In genomic region chr2:112493858-112494648, GRCh38 we compare ENCODE assay signal across 1 cellular context.
A peak's percentile ranks its signal among the peaks of the same experiment; 100 is the strongest.
TF ChIP-seq lines count a peak whose summit lies in the region.

No MANE protein-coding gene starts in this region.

TF ChIP-seq in HepG2, 621 proteins besides CTCF, POLR2A, EP300 and RAD21:
- TF ChIP-seq ELF4 (CRISPR knock-in tag; IDR thresholded peaks at IDR 0.05; ENCODE audit: borderline replicate concordance) = no peak
- TF ChIP-seq PRDM4 (CRISPR knock-in tag; IDR thresholded peaks at IDR 0.05; ENCODE audit: borderline replicate concordance) = no peak
- TF ChIP-seq EEA1 (CRISPR knock-in tag; IDR thresholded peaks at IDR 0.05; ENCODE audit: borderline replicate concordance) = no peak
- TF ChIP-seq ZKSCAN8 (CRISPR knock-in tag; IDR thresholded peaks at IDR 0.05; ENCODE audit: borderline replicate concordance) = no peak
- peak; percentile 44; the same call in 1 of the 2 replicates for TF ChIP-seq TFAP4 (IDR thresholded peaks at IDR 0.05; ENCODE audit: borderline replicate concordance, low read depth)
- TF ChIP-seq SAP130 (CRISPR knock-in tag; IDR thresholded peaks at IDR 0.05; ENCODE audit: low read depth) = peak; percentile 34; the same call in 1 of the 2 replicates
- no peak for TF ChIP-seq PBX3 (CRISPR knock-in tag; IDR thresholded peaks at IDR 0.05; ENCODE audit: borderline replicate concordance)
- peak; percentile 81 for TF ChIP-seq ZBTB33 (CRISPR knock-in tag; IDR thresholded peaks at IDR 0.05)
- TF ChIP-seq FOXJ3 (CRISPR knock-in tag; IDR thresholded peaks at IDR 0.05; ENCODE audit: borderline replicate concordance) = no peak
- TF ChIP-seq FOSL2 (CRISPR knock-in tag; IDR thresholded peaks at IDR 0.05) = peak; percentile 82
- peak; percentile 45; the same call in 1 of the 2 replicates for TF ChIP-seq ZFP36L1 (CRISPR knock-in tag; IDR thresholded peaks at IDR 0.05)
- no peak for TF ChIP-seq NR1H2 (CRISPR knock-in tag; IDR thresholded peaks at IDR 0.05; ENCODE audit: borderline replicate concordance, low read depth)
- TF ChIP-seq MTF1 (CRISPR knock-in tag; IDR thresholded peaks at IDR 0.05) = no peak
- TF ChIP-seq ZNF788 (CRISPR knock-in tag; IDR thresholded peaks at IDR 0.05; ENCODE audit: borderline replicate concordance) = no peak
